In the genomic region with DNA sequence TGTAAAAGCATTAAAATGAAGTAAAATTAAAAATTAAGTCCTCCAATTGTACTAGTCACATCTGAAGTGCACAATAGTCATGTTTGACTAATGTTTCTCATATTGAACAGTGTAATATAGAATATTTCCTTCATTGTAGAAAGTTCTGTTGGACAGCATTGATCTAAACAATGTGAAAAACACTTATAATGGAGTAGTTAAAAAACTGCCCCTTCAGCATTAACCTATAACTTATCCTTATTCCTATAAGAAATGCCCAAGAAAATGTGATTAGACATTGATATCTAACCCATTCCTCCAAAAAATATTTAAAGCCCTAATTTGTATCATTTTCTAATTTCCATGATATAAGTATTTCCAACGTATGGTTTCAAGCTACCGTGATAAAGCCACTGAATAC, we compare ENCODE assay signal across 2 cellular contexts.
TF ChIP-seq lines count a peak whose summit lies in the region.

No MANE protein-coding gene starts in this region.

TF ChIP-seq in SK-N-SH, 30 proteins besides CTCF, POLR2A, EP300 and RAD21 (continued from another document):
- TF ChIP-seq USF1 (IDR thresholded peaks at IDR 0.05; ENCODE audit: borderline replicate concordance, low read depth), result no peak

TF ChIP-seq in SK-N-SH treated with all-trans-retinoic acid at 6 μM for 48 hours, 23 proteins besides CTCF, POLR2A, EP300 and RAD21 (continued from another document):
- TF ChIP-seq, protein P1, sequence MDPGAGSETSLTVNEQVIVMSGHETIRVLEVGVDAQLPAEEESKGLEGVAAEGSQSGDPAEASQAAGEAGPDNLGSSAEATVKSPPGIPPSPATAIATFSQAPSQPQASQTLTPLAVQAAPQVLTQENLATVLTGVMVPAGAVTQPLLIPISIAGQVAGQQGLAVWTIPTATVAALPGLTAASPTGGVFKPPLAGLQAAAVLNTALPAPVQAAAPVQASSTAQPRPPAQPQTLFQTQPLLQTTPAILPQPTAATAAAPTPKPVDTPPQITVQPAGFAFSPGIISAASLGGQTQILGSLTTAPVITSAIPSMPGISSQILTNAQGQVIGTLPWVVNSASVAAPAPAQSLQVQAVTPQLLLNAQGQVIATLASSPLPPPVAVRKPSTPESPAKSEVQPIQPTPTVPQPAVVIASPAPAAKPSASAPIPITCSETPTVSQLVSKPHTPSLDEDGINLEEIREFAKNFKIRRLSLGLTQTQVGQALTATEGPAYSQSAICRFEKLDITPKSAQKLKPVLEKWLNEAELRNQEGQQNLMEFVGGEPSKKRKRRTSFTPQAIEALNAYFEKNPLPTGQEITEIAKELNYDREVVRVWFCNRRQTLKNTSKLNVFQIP (CRISPR knock-in tag; IDR thresholded peaks at IDR 0.05; ENCODE audit: borderline replicate concordance, low read depth), result no peak
- TF ChIP-seq ZFP30 (CRISPR knock-in tag; IDR thresholded peaks at IDR 0.05), result no peak
- TF ChIP-seq TOX (CRISPR knock-in tag; IDR thresholded peaks at IDR 0.05; ENCODE audit: borderline replicate concordance), result no peak
- no peak for TF ChIP-seq OSR1 (CRISPR knock-in tag; IDR thresholded peaks at IDR 0.05)
- TF ChIP-seq SNAI2 (CRISPR knock-in tag; IDR thresholded peaks at IDR 0.05), result no peak
- no peak for TF ChIP-seq CSDC2 (CRISPR knock-in tag; IDR thresholded peaks at IDR 0.05)
- no peak for TF ChIP-seq TCF4 (CRISPR knock-in tag; IDR thresholded peaks at IDR 0.05; ENCODE audit: borderline replicate concordance)
- TF ChIP-seq, protein P2, sequence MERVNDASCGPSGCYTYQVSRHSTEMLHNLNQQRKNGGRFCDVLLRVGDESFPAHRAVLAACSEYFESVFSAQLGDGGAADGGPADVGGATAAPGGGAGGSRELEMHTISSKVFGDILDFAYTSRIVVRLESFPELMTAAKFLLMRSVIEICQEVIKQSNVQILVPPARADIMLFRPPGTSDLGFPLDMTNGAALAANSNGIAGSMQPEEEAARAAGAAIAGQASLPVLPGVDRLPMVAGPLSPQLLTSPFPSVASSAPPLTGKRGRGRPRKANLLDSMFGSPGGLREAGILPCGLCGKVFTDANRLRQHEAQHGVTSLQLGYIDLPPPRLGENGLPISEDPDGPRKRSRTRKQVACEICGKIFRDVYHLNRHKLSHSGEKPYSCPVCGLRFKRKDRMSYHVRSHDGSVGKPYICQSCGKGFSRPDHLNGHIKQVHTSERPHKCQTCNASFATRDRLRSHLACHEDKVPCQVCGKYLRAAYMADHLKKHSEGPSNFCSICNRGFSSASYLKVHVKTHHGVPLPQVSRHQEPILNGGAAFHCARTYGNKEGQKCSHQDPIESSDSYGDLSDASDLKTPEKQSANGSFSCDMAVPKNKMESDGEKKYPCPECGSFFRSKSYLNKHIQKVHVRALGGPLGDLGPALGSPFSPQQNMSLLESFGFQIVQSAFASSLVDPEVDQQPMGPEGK (CRISPR knock-in tag; IDR thresholded peaks at IDR 0.05; ENCODE audit: borderline replicate concordance), result no peak
